Comparison of ENCODE assay signal across 12 cellular contexts in genomic region chr15:28308718-28309117, GRCh38. TPM values are rescaled to one million over a fixed set of nuclear protein-coding genes. Genes with fewer than 3 reads are reported as not detected.
"Had no signal": no experiment of that assay in that cellular context is flagged by ENCODE, and none has a peak within 500 bp of the region (broad histone marks: within the 10 kb centered on the region; RNA-seq: fewer than 3 reads in every experiment).

No MANE protein-coding gene starts in this region.

RNA-seq across cellular contexts. Expression of gene GOLGA6L24, which starts 49.2 kb away (rescaled TPM):
- total RNA-seq: OCI-LY7, PC-3, PC-9, Peyer's patch, Right ventricle myocardium inferior, Right ventricle myocardium superior, RPMI7951, SJCRH30, SJSA1, SK-MEL-5, T-cell had no signal
- polyA plus RNA-seq: SK-N-SH had no signal
